Comparison of ENCODE assay signal across 13 cellular contexts in the genomic region with DNA sequence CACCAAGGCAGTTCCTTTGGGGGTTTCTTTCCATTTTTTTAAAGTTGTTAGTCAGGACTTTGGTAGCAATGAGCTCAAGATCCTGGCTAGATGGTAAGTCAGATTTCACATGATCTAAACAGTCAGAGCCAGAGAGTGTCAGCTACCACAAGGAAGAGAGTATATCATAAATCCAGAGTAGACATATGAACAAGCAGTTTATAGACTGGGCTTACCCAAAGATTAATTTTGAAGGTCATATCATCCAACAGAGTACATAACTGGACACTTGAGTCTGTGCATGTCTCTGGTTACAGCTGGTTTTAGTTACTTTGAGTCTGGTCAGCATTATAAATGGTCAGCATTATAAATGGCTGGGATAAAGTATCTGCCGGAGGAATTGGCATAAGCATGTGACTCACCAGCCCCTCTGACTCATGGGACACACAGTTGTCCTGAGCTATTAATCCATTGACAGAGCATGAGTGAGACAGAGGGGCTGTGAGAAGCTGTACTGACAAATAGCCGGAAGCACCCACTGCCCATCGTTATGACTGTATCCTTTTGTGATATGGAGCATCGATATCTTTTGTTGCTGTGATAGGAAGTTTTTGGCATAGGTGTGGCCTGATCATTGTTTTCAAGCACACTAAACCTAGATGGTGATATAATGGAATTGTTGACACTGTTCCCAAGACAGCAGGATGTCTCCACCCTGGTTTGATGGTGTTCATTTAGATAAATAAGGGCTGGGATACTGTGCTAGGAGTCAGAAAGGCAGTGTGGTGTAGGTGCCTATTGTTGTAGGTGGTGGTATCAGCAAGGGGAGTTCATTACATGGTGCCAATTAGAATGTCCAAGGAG. TPM values are rescaled to one million over a fixed set of nuclear protein-coding genes. Genes with fewer than 3 reads are reported as not detected.
DNase-seq lines count a peak whose midpoint lies in the region; ATAC-seq and TF ChIP-seq lines count a peak whose summit lies in the region.
"Had no signal": no experiment of that assay in that cellular context is flagged by ENCODE, and none has a peak within 500 bp of the region (broad histone marks: within the 10 kb centered on the region; RNA-seq: fewer than 3 reads in every experiment).

No MANE protein-coding gene starts in this region.

- no peaks in the 10 kb centered on the region for H3K9me3 ChIP-seq in gastroesophageal sphincter
- H3K9me3 ChIP-seq: neutrophil had no signal

- H3K36me3 Mint-ChIP-seq in stimulated activated effector memory CD8-positive, alpha-beta T cell treated with anti-CD3 and anti-CD28 coated beads, Interleukin-12 subunit alpha, Interleukin-12 subunit beta, amount 100 ng/mL, for 72 hours: no peaks in the 10 kb centered on the region
- H3K36me3 Mint-ChIP-seq in activated naive CD4-positive, alpha-beta T cell treated with anti-CD3 and anti-CD28 coated beads for 36 hours (ENCODE audit: low read depth): no peaks in the 10 kb centered on the region
- H3K36me3 Mint-ChIP-seq: type B pancreatic cell had no signal

- 31 to 37% methylated on average over 4 of the region's 4 CpGs for WGBS in gastroesophageal sphincter (ENCODE audit: low coverage in 1 of 2), 2 donors

- H3K4me1 ChIP-seq in gastroesophageal sphincter: peaks cover 6 to 52% (median 14%) of the 10 kb centered on the region in 3 donors

- DNase-seq in HCEC 1CT: peak; percentile 98
- peak; percentile 84 for DNase-seq in T1000 (lab: John Stamatoyannopoulos, UW)
- DNase-seq in stimulated activated effector memory CD8-positive, alpha-beta T cell treated with anti-CD3 and anti-CD28 coated beads, Interleukin-12 subunit alpha, Interleukin-12 subunit beta, amount 100 ng/mL, for 72 hours (ENCODE audit: low spot score in 2 of 2): no peak
- no peak for DNase-seq in activated naive CD4-positive, alpha-beta T cell treated with anti-CD3 and anti-CD28 coated beads for 36 hours
- DNase-seq in GDM1 (lab: John Stamatoyannopoulos, UW): no peak
- no peak for DNase-seq in SIG-M5 (lab: John Stamatoyannopoulos, UW)
- DNase-seq in T-helper 9 cell: no peak
- DNase-seq: activated B cell treated with CpG ODN at 0.5 μM for 24 hours; effector CD8-positive, alpha-beta T cell; NCI-H187 had no signal

- no peak overlapping the region for H3K4me3 Mint-ChIP-seq in stimulated activated effector memory CD8-positive, alpha-beta T cell treated with anti-CD3 and anti-CD28 coated beads, Interleukin-12 subunit alpha, Interleukin-12 subunit beta, amount 100 ng/mL, for 72 hours
- H3K4me3 Mint-ChIP-seq in activated naive CD4-positive, alpha-beta T cell treated with anti-CD3 and anti-CD28 coated beads for 36 hours: no peak overlapping the region
- H3K4me3 Mint-ChIP-seq: activated B cell treated with CpG ODN at 0.5 μM for 24 hours, type B pancreatic cell had no signal

- no peaks in the 10 kb centered on the region for H3K9me3 Mint-ChIP-seq in stimulated activated effector memory CD8-positive, alpha-beta T cell treated with anti-CD3 and anti-CD28 coated beads, Interleukin-12 subunit alpha, Interleukin-12 subunit beta, amount 100 ng/mL, for 72 hours
- no peaks in the 10 kb centered on the region for H3K9me3 Mint-ChIP-seq in activated naive CD4-positive, alpha-beta T cell treated with anti-CD3 and anti-CD28 coated beads for 36 hours
- H3K9me3 Mint-ChIP-seq: activated B cell treated with CpG ODN at 0.5 μM for 24 hours had no signal

- CTCF ChIA-PET in activated naive CD4-positive, alpha-beta T cell treated with anti-CD3 and anti-CD28 coated beads for 36 hours (lab: Charles Lee): no interaction called here

- no peak for TF ChIP-seq EP300 in gastroesophageal sphincter (IDR thresholded peaks at IDR 0.05)

- no peak for TF ChIP-seq POLR2A in gastroesophageal sphincter (IDR thresholded peaks at IDR 0.05)

- H3K27me3 Mint-ChIP-seq in activated naive CD4-positive, alpha-beta T cell treated with anti-CD3 and anti-CD28 coated beads for 36 hours (ENCODE audit: low read depth): peaks cover 3% of the 10 kb centered on the region
- H3K27me3 Mint-ChIP-seq: type B pancreatic cell had no signal

- H3K27me3 ChIP-seq in gastroesophageal sphincter: no peaks in the 10 kb centered on the region

- no peaks in the 10 kb centered on the region for H3K4me1 Mint-ChIP-seq in stimulated activated effector memory CD8-positive, alpha-beta T cell treated with anti-CD3 and anti-CD28 coated beads, Interleukin-12 subunit alpha, Interleukin-12 subunit beta, amount 100 ng/mL, for 72 hours
- H3K4me1 Mint-ChIP-seq in activated naive CD4-positive, alpha-beta T cell treated with anti-CD3 and anti-CD28 coated beads for 36 hours (ENCODE audit: low read depth): no peaks in the 10 kb centered on the region
- H3K4me1 Mint-ChIP-seq: activated B cell treated with CpG ODN at 0.5 μM for 24 hours had no signal

- intact Hi-C loops in activated naive CD4-positive, alpha-beta T cell treated with anti-CD3 and anti-CD28 coated beads for 36 hours (cut with micrococcal nuclease): no loop called here

- peak; percentile 11 for ATAC-seq in gastroesophageal sphincter
- ATAC-seq in stimulated activated effector memory CD8-positive, alpha-beta T cell treated with anti-CD3 and anti-CD28 coated beads, Interleukin-12 subunit alpha, Interleukin-12 subunit beta, amount 100 ng/mL, for 72 hours: peak; percentile 63

- H3K27ac Mint-ChIP-seq in stimulated activated effector memory CD8-positive, alpha-beta T cell treated with anti-CD3 and anti-CD28 coated beads, Interleukin-12 subunit alpha, Interleukin-12 subunit beta, amount 100 ng/mL, for 72 hours: no peak overlapping the region
- no peak overlapping the region for H3K27ac Mint-ChIP-seq in activated naive CD4-positive, alpha-beta T cell treated with anti-CD3 and anti-CD28 coated beads for 36 hours
- H3K27ac Mint-ChIP-seq: activated B cell treated with CpG ODN at 0.5 μM for 24 hours, type B pancreatic cell had no signal

- H3K27ac ChIP-seq in gastroesophageal sphincter: peak overlapping the region; percentile 44 to 84 (median 66)
- H3K27ac ChIP-seq: neutrophil had no signal

- no peaks in the 10 kb centered on the region for H3K36me3 ChIP-seq in gastroesophageal sphincter
- H3K36me3 ChIP-seq: neutrophil had no signal

- TF ChIP-seq CTCF in gastroesophageal sphincter (IDR thresholded peaks at IDR 0.05): no peak

- no peak overlapping the region for H3K4me3 ChIP-seq in gastroesophageal sphincter

RNA-seq across cellular contexts. Expression of gene PPP1R3C, which starts 19.2 kb away (rescaled TPM):
- 100 to 1,000 TPM in 2 of 4 donors, 10 to 100 TPM in 2; 83.3 to 162 (median 96.2) TPM for total RNA-seq in gastroesophageal sphincter
- total RNA-seq in activated naive CD4-positive, alpha-beta T cell treated with anti-CD3 and anti-CD28 coated beads for 36 hours: under 1 TPM; 0.07 to 0.12 TPM
- total RNA-seq: activated B cell treated with CpG ODN at 0.5 μM for 24 hours had no signal

Comparison
In these comparisons a context has a peak if more than half of its experiments do, and no peak if none do; other contexts are left out.
1. DNase-seq: peak in HCEC 1CT (single experiment) and T1000 (single experiment); none in stimulated activated effector memory CD8-positive, alpha-beta T cell treated with anti-CD3 and anti-CD28 coated beads, Interleukin-12 subunit alpha, Interleukin-12 subunit beta, amount 100 ng/mL, for 72 hours (0 of 2), activated naive CD4-positive, alpha-beta T cell treated with anti-CD3 and anti-CD28 coated beads for 36 hours (single experiment), GDM1 (single experiment), SIG-M5 (single experiment) and T-helper 9 cell (single experiment).
2. RNA of gene PPP1R3C, which starts 19.2 kb away (total RNA-seq): 83.3 to 162 TPM in gastroesophageal sphincter; 0.07 to 0.12 TPM in activated naive CD4-positive, alpha-beta T cell treated with anti-CD3 and anti-CD28 coated beads for 36 hours; every median in the first group is over 10 times any median in the second.